Comparison of ENCODE assay signal across 16 cellular contexts in genomic region chr10:112832361-112832878, GRCh38.
DNase-seq lines count a peak whose midpoint lies in the region; ATAC-seq and TF ChIP-seq lines count a peak whose summit lies in the region.
"Had no signal": no experiment of that assay in that cellular context is flagged by ENCODE, and none has a peak within 500 bp of the region (broad histone marks: within the 10 kb centered on the region; RNA-seq: fewer than 3 reads in every experiment).

No MANE protein-coding gene starts in this region.

- CTCF ChIA-PET in HCT116 (lab: Charles Lee), result no interaction called here

- peaks cover 30 to 44% of the 10 kb centered on the region in 2 experiments for H3K4me1 ChIP-seq in HCT116 (ENCODE audit: control insufficient read depth in 1 of 2, insufficient read depth in 2 of 2, low read length in 2 of 2)
- H3K4me1 ChIP-seq: parathyroid adenoma had no signal

- no TSS peak for BruUV-seq in HCT116 (replicated peaks; lab: Mats Ljungman, UMichigan)

- RAD21 ChIA-PET in HCT116 (lab: Charles Lee; ENCODE audit: low non-redundant PET in 1 of 2, low total read pairs in 2 of 2, uncharacterized antibody in 2 of 2, unreplicated experiment in 2 of 2), result interaction anchor here in 1 of 2 experiments (0.6 kb wide), 1 partner anchor 128 kb away, joined by 3 read pairs; no protein-coding TSS in a partner anchor

- no peak overlapping the region for H2AFZ ChIP-seq in HCT116 (ENCODE audit: low read depth, low read length, poor library complexity, severe bottlenecking)
- H2AFZ ChIP-seq: parathyroid adenoma had no signal

- intact Hi-C loops in HCT116 (cut with micrococcal nuclease), result no loop called here

- H3K4me2 ChIP-seq in HCT116 (ENCODE audit: low read length), result peak overlapping the region; percentile 45

- peak; percentile 94 for ATAC-seq in HCT116
- no peak for ATAC-seq in HG02981 (IDR thresholded peaks at IDR 0.05; ENCODE audit: unreplicated experiment)
- no peak for ATAC-seq in HG03457 (IDR thresholded peaks at IDR 0.05; ENCODE audit: unreplicated experiment)
- ATAC-seq in GM21717 (IDR thresholded peaks at IDR 0.05; ENCODE audit: unreplicated experiment), result no peak

- TF ChIP-seq POLR2A in HCT116 (IDR thresholded peaks at IDR 0.05; ENCODE audit: borderline replicate concordance, extremely low read depth, insufficient read depth, insufficient read length), result no peak

- no peaks in the 10 kb centered on the region for H3K27me3 ChIP-seq in HCT116 (ENCODE audit: insufficient read depth, low read length)

- H3K27ac ChIP-seq in HCT116 (ENCODE audit: low read depth, low read length) (peak overlapping the region; percentile 18), VCaP (peak overlapping the region; percentile 3; the same call in 1 of the 2 replicates)
- H3K27ac ChIP-seq: parathyroid adenoma, thoracic aorta had no signal

- DNase-seq in A172 (ENCODE audit: low spot score) (peak; percentile 55), HCT116 (ENCODE audit: low read depth, low spot score) (peak; percentile 62), iPS-NIHi11 (ENCODE audit: low spot score) (peak; percentile 85), hypothalamus (lab: John Stamatoyannopoulos, UW) (no peak)
- DNase-seq: activated naive CD4-positive, alpha-beta T cell treated with Interleukin-2 at 50 U/mL for 16 hours; glutamatergic neuron; NCI-H2081 treated with DMSO at 0.1 percent for 48 hours; NCI-H82; SHP77; T-helper 9 cell had no signal

- H3K9ac ChIP-seq in HCT116 (ENCODE audit: low read length), result peak overlapping the region; percentile 0
- H3K9ac ChIP-seq: parathyroid adenoma had no signal

- POLR2A ChIA-PET in HCT116 (lab: Charles Lee), result interaction anchor here (0.5 kb wide), 1 partner anchor 123 kb away, joined by 3 read pairs; no protein-coding TSS in a partner anchor

- H3K4me3 ChIP-seq in HCT116 (replicated peaks in 1 of 2; ENCODE audit: low read depth in 1 of 2, low read length in 2 of 2), result no peak overlapping the region
- H3K4me3 ChIP-seq: thoracic aorta had no signal

- H3K9me3 ChIP-seq in HCT116 (ENCODE audit: control insufficient read depth in 1 of 2, insufficient read depth in 1 of 2, low read depth in 1 of 2, low read length in 2 of 2), result no peaks in the 10 kb centered on the region
- H3K9me3 ChIP-seq: thoracic aorta had no signal

- TF ChIP-seq CTCF in HCT116 (IDR thresholded peaks at IDR 0.05 in 2 of 3, conservative IDR thresholded peaks at IDR 0.05 in 1 of 3; ENCODE audit: borderline replicate concordance in 1 of 3, insufficient read depth in 1 of 3, low read depth in 2 of 3, low read length in 2 of 3) (no peak), VCaP (conservative IDR thresholded peaks at IDR 0.05) (no peak)

- no peaks in the 10 kb centered on the region for H4K20me1 ChIP-seq in HCT116 (ENCODE audit: insufficient read depth)

- H3K9me2 ChIP-seq in HCT116 (ENCODE audit: insufficient read depth), result no peaks in the 10 kb centered on the region

- no peaks in the 10 kb centered on the region for H3K36me3 ChIP-seq in HCT116 (ENCODE audit: control insufficient read depth in 1 of 2, insufficient read depth in 2 of 2, low read length in 2 of 2)
- H3K36me3 ChIP-seq: thoracic aorta had no signal

- H3K79me2 ChIP-seq in HCT116 (ENCODE audit: insufficient read depth, low read length), result no peaks in the 10 kb centered on the region
- H3K79me2 ChIP-seq: parathyroid adenoma had no signal

- peak; percentile 41 for TF ChIP-seq RAD21 in HCT116 (IDR thresholded peaks at IDR 0.05; ENCODE audit: low read depth)

TF ChIP-seq in HCT116, 20 proteins besides CTCF, POLR2A, EP300 and RAD21:
- TF ChIP-seq SP1 (IDR thresholded peaks at IDR 0.05; ENCODE audit: low read depth) (peak; percentile 38), EZH2phosphoT487 (IDR thresholded peaks at IDR 0.05; ENCODE audit: borderline replicate concordance) (no peak), JUND (IDR thresholded peaks at IDR 0.05) (peak; percentile 90), FOSL1 (IDR thresholded peaks at IDR 0.05; ENCODE audit: low read depth) (peak; percentile 91), ELF1 (IDR thresholded peaks at IDR 0.05; ENCODE audit: borderline replicate concordance, low read depth) (no peak), CBX3 (IDR thresholded peaks at IDR 0.05; ENCODE audit: low read depth) (peak; percentile 59), TCF7L2 (IDR thresholded peaks at IDR 0.05; ENCODE audit: borderline replicate concordance, extremely low read depth, insufficient read depth, insufficient read length) (peak; percentile 59)

Comparison
In these comparisons a context has a peak if more than half of its experiments do, and no peak if none do; other contexts are left out.
1. DNase-seq: peak in A172 (single experiment), HCT116 (single experiment) and iPS-NIHi11 (single experiment); none in hypothalamus (0 of 51).